ENCODE assay signal across 10 cellular contexts in the genomic region with DNA sequence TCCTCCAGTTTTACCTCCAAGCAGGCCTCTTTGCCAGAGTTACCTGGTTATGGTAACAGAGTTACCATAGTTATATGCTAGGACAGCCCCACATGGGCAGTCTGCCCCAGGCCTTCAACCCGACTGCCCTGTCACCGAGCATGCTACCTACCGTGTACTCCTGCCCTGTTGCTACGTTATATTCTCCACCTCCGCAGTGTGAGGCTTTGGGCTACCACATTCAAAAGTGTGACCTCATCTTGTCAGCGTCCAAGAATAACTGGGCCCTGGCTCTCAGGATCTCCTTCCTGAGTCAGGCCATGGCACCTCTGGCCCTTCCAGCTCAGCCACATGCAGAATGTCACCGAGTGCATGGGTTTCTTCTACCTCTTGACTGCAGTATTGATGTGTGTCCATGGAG. TPM values are rescaled to one million over a fixed set of nuclear protein-coding genes. Genes with fewer than 3 reads are reported as not detected.
A peak's percentile ranks its signal among the peaks of the same experiment; 100 is the strongest.
DNase-seq lines count a peak whose midpoint lies in the region; ATAC-seq and TF ChIP-seq lines count a peak whose summit lies in the region.
"Had no signal": no experiment of that assay in that cellular context is flagged by ENCODE, and none has a peak within 500 bp of the region (broad histone marks: within the 10 kb centered on the region; RNA-seq: fewer than 3 reads in every experiment).

No MANE protein-coding gene starts in this region.

- H3K27me3 Mint-ChIP-seq in brain: no peaks in the 10 kb centered on the region
- H3K27me3 Mint-ChIP-seq in activated CD8-positive, alpha-beta memory T cell treated with anti-CD3 and anti-CD28 coated beads, Interleukin-2, amount 10 ng/mL, durations not matched to agents 7 days and 5 days: no peaks in the 10 kb centered on the region
- H3K27me3 Mint-ChIP-seq: activated CD8-positive, alpha-beta T cell treated with anti-CD3 and anti-CD28 coated beads for 36 hours had no signal

- CTCF ChIA-PET in activated CD8-positive, alpha-beta memory T cell treated with anti-CD3 and anti-CD28 coated beads, Interleukin-2, amount 10 ng/mL, durations not matched to agents 7 days and 5 days (lab: Charles Lee): interaction anchor here (0.8 to 2.6 kb wide), 6 partner anchors 12 to 205 kb away, joined by 3 to 9 read pairs (median 4); no protein-coding TSS in a partner anchor

- peaks cover 10% of the 10 kb centered on the region for H3K36me3 ChIP-seq in skeletal muscle satellite cell (ENCODE audit: insufficient read depth, low read length)

- no peaks in the 10 kb centered on the region for H3K27me3 ChIP-seq in skeletal muscle satellite cell (ENCODE audit: control insufficient read depth, insufficient read depth, low read length)

- peak overlapping the region in 3 of 5 experiments; percentile 64 to 80 (median 67) for H3K27ac Mint-ChIP-seq in brain
- H3K27ac Mint-ChIP-seq in activated CD8-positive, alpha-beta memory T cell treated with anti-CD3 and anti-CD28 coated beads, Interleukin-2, amount 10 ng/mL, durations not matched to agents 7 days and 5 days: no peak overlapping the region
- H3K27ac Mint-ChIP-seq: activated CD8-positive, alpha-beta T cell treated with anti-CD3 and anti-CD28 coated beads for 36 hours had no signal

- H3K4me1 Mint-ChIP-seq in brain: peaks cover 85% of the 10 kb centered on the region
- H3K4me1 Mint-ChIP-seq in activated CD8-positive, alpha-beta memory T cell treated with anti-CD3 and anti-CD28 coated beads, Interleukin-2, amount 10 ng/mL, durations not matched to agents 7 days and 5 days: peaks cover 57% of the 10 kb centered on the region

- H3K4me1 ChIP-seq in skeletal muscle satellite cell (ENCODE audit: control insufficient read depth, insufficient read depth, low read length): peaks cover 43% of the 10 kb centered on the region

- peak; percentile 52 for DNase-seq in G401 (ENCODE audit: low spot score)
- DNase-seq in kidney glomerular epithelial cell (lab: John Stamatoyannopoulos, UW): peak; percentile 18
- DNase-seq in activated CD8-positive, alpha-beta memory T cell treated with anti-CD3 and anti-CD28 coated beads, Interleukin-2, amount 10 ng/mL, durations not matched to agents 7 days and 5 days: no peak
- no peak for DNase-seq in NCI-H69 (lab: John Stamatoyannopoulos, UW)
- DNase-seq: activated CD8-positive, alpha-beta T cell treated with anti-CD3 and anti-CD28 coated beads for 36 hours; NCI-H2029 had no signal

- TF ChIP-seq CTCF in brain (conservative IDR thresholded peaks at IDR 0.05): no peak

- no peaks in the 10 kb centered on the region for H3K9me3 ChIP-seq in skeletal muscle satellite cell (replicated peaks; ENCODE audit: low read length)

- H3K9ac ChIP-seq in skeletal muscle satellite cell (ENCODE audit: low read depth, low read length): peak overlapping the region; percentile 68

- peak overlapping the region; percentile 50 for H3K4me3 ChIP-seq in skeletal muscle satellite cell (ENCODE audit: low read length)

- peak overlapping the region; percentile 74 for H3K4me2 ChIP-seq in skeletal muscle satellite cell (ENCODE audit: low read length)

- no peaks in the 10 kb centered on the region for H3K9me3 Mint-ChIP-seq in brain
- H3K9me3 Mint-ChIP-seq in activated CD8-positive, alpha-beta memory T cell treated with anti-CD3 and anti-CD28 coated beads, Interleukin-2, amount 10 ng/mL, durations not matched to agents 7 days and 5 days (ENCODE audit: low read depth): no peaks in the 10 kb centered on the region
- H3K9me3 Mint-ChIP-seq: activated CD8-positive, alpha-beta T cell treated with anti-CD3 and anti-CD28 coated beads for 36 hours had no signal

- in situ Hi-C loops in G401 (cut with HindIII; ENCODE audit: low sequenced_read_pairs): no loop called here

- peaks cover 29% of the 10 kb centered on the region for H3K36me3 Mint-ChIP-seq in brain
- H3K36me3 Mint-ChIP-seq in activated CD8-positive, alpha-beta memory T cell treated with anti-CD3 and anti-CD28 coated beads, Interleukin-2, amount 10 ng/mL, durations not matched to agents 7 days and 5 days: peaks cover 13% of the 10 kb centered on the region

- peak overlapping the region in 1 of 5 experiments; percentile 72 for H3K4me3 Mint-ChIP-seq in brain
- no peak overlapping the region for H3K4me3 Mint-ChIP-seq in activated CD8-positive, alpha-beta memory T cell treated with anti-CD3 and anti-CD28 coated beads, Interleukin-2, amount 10 ng/mL, durations not matched to agents 7 days and 5 days
- H3K4me3 Mint-ChIP-seq: activated CD8-positive, alpha-beta T cell treated with anti-CD3 and anti-CD28 coated beads for 36 hours had no signal

- ATAC-seq in HG02623 (IDR thresholded peaks at IDR 0.05; ENCODE audit: unreplicated experiment) (no peak), HG02852 (IDR thresholded peaks at IDR 0.05; ENCODE audit: unreplicated experiment) (no peak)
- no peak for ATAC-seq in activated CD8-positive, alpha-beta memory T cell treated with anti-CD3 and anti-CD28 coated beads, Interleukin-2, amount 10 ng/mL, durations not matched to agents 7 days and 5 days
- ATAC-seq: activated CD8-positive, alpha-beta T cell treated with anti-CD3 and anti-CD28 coated beads for 36 hours had no signal

RNA-seq across cellular contexts. Expression of gene MAPKAPK2, which starts 8.9 kb away (rescaled TPM):
- total RNA-seq in G401 (2014; rRNA removed; shearing (Covaris generic)): 25.7 and 32.7 TPM in 2 replicates
- 86.2 TPM for polyA plus RNA-seq in brain (ENCODE audit: insufficient read depth, low read depth, low replicate concordance)
- 20.8 and 29.5 TPM in 2 replicates for total RNA-seq in skeletal muscle satellite cell (2012; rRNA removed)
- 10 to 100 TPM; 85.7 to 93.8 TPM for total RNA-seq in activated CD8-positive, alpha-beta memory T cell treated with anti-CD3 and anti-CD28 coated beads, Interleukin-2, amount 10 ng/mL, durations not matched to agents 7 days and 5 days

RNA-seq across cellular contexts. Expression of gene DYRK3, which starts 58.3 kb away (rescaled TPM):
- 22.2 and 24.1 TPM in 2 replicates for total RNA-seq in G401 (2014; rRNA removed; shearing (Covaris generic))
- 4.9 TPM for polyA plus RNA-seq in brain (ENCODE audit: insufficient read depth, low read depth, low replicate concordance)
- total RNA-seq in skeletal muscle satellite cell (2012; rRNA removed): 21.6 and 38.0 TPM in 2 replicates
- total RNA-seq in activated CD8-positive, alpha-beta memory T cell treated with anti-CD3 and anti-CD28 coated beads, Interleukin-2, amount 10 ng/mL, durations not matched to agents 7 days and 5 days: 10 to 100 TPM in 1 of 2 experiments, 1 to 10 TPM in 1; 9.5 to 12.7 TPM

Comparison
In these comparisons a context has a peak if more than half of its experiments do, and no peak if none do; other contexts are left out.
1. DNase-seq: peak in G401 (single experiment) and kidney glomerular epithelial cell (single experiment); none in activated CD8-positive, alpha-beta memory T cell treated with anti-CD3 and anti-CD28 coated beads, Interleukin-2, amount 10 ng/mL, durations not matched to agents 7 days and 5 days (single experiment) and NCI-H69 (single experiment).